Comparison of ENCODE assay signal across 2 cellular contexts in the genomic region with DNA sequence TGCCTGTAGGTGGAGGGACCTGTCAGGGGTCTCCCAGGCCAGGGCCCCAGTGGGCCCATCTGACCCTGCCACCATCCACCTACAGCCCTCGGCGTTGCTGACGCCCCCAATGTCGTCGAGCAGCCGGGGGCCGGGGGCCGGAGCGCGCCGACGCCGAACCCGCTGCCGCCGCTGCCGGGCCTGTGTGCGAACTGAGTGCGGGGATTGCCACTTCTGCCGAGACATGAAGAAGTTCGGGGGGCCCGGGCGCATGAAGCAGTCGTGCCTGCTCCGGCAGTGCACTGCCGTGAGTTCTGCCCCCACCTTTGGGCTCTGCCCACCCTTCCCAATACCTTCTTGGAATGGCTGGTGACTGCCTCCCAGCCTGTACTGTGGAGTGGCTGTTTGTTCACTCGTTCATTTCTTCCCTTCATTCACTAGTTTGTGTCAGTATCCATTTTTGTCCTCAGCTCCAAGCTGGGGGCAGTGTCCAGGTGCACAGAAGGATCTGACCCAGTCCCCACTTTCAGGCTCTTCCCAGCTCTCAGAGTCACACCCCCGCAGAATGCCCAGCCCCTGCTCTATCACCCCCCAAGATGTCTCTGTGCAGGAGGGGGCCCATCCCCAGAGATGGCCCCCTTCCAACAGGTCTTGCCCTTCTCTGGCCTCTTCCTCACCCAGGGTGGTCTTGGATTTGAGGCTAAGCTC.
TF ChIP-seq lines count a peak whose summit lies in the region.

No MANE protein-coding gene starts in this region.

TF ChIP-seq in GM23338, 12 proteins besides CTCF, POLR2A, EP300 and RAD21:
- TF ChIP-seq, protein P1, sequence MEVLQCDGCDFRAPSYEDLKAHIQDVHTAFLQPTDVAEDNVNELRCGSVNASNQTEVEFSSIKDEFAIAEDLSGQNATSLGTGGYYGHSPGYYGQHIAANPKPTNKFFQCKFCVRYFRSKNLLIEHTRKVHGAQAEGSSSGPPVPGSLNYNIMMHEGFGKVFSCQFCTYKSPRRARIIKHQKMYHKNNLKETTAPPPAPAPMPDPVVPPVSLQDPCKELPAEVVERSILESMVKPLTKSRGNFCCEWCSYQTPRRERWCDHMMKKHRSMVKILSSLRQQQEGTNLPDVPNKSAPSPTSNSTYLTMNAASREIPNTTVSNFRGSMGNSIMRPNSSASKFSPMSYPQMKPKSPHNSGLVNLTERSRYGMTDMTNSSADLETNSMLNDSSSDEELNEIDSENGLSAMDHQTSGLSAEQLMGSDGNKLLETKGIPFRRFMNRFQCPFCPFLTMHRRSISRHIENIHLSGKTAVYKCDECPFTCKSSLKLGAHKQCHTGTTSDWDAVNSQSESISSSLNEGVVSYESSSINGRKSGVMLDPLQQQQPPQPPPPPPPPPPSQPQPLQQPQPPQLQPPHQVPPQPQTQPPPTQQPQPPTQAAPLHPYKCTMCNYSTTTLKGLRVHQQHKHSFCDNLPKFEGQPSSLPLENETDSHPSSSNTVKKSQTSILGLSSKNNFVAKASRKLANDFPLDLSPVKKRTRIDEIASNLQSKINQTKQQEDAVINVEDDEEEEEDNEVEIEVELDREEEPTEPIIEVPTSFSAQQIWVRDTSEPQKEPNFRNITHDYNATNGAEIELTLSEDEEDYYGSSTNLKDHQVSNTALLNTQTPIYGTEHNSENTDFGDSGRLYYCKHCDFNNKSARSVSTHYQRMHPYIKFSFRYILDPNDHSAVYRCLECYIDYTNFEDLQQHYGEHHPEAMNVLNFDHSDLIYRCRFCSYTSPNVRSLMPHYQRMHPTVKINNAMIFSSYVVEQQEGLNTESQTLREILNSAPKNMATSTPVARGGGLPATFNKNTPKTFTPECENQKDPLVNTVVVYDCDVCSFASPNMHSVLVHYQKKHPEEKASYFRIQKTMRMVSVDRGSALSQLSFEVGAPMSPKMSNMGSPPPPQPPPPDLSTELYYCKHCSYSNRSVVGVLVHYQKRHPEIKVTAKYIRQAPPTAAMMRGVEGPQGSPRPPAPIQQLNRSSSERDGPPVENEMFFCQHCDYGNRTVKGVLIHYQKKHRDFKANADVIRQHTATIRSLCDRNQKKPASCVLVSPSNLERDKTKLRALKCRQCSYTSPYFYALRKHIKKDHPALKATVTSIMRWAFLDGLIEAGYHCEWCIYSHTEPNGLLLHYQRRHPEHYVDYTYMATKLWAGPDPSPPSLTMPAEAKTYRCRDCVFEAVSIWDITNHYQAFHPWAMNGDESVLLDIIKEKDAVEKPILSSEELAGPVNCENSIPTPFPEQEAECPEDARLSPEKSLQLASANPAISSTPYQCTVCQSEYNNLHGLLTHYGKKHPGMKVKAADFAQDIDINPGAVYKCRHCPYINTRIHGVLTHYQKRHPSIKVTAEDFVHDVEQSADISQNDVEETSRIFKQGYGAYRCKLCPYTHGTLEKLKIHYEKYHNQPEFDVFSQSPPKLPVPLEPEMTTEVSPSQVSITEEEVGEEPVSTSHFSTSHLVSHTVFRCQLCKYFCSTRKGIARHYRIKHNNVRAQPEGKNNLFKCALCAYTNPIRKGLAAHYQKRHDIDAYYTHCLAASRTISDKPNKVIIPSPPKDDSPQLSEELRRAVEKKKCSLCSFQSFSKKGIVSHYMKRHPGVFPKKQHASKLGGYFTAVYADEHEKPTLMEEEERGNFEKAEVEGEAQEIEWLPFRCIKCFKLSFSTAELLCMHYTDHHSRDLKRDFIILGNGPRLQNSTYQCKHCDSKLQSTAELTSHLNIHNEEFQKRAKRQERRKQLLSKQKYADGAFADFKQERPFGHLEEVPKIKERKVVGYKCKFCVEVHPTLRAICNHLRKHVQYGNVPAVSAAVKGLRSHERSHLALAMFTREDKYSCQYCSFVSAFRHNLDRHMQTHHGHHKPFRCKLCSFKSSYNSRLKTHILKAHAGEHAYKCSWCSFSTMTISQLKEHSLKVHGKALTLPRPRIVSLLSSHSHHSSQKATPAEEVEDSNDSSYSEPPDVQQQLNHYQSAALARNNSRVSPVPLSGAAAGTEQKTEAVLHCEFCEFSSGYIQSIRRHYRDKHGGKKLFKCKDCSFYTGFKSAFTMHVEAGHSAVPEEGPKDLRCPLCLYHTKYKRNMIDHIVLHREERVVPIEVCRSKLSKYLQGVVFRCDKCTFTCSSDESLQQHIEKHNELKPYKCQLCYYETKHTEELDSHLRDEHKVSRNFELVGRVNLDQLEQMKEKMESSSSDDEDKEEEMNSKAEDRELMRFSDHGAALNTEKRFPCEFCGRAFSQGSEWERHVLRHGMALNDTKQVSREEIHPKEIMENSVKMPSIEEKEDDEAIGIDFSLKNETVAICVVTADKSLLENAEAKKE (CRISPR knock-in tag; IDR thresholded peaks at IDR 0.05) = no peak
- no peak for TF ChIP-seq POLR2AphosphoS5 (IDR thresholded peaks at IDR 0.05; ENCODE audit: low read depth)

TF ChIP-seq in K562, 482 proteins besides CTCF, POLR2A, EP300 and RAD21:
- TF ChIP-seq TAF7 (tag; IDR thresholded peaks at IDR 0.05) = no peak
- TF ChIP-seq, protein P2, sequence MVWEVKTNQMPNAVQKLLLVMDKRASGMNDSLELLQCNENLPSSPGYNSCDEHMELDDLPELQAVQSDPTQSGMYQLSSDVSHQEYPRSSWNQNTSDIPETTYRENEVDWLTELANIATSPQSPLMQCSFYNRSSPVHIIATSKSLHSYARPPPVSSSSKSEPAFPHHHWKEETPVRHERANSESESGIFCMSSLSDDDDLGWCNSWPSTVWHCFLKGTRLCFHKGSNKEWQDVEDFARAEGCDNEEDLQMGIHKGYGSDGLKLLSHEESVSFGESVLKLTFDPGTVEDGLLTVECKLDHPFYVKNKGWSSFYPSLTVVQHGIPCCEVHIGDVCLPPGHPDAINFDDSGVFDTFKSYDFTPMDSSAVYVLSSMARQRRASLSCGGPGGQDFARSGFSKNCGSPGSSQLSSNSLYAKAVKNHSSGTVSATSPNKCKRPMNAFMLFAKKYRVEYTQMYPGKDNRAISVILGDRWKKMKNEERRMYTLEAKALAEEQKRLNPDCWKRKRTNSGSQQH (CRISPR knock-in tag; IDR thresholded peaks at IDR 0.05) = no peak
- no peak for TF ChIP-seq THRAP3 (IDR thresholded peaks at IDR 0.05; ENCODE audit: borderline replicate concordance)
- TF ChIP-seq RFX5 (IDR thresholded peaks at IDR 0.05; ENCODE audit: low read depth, low read length) = no peak
- TF ChIP-seq HNRNPH1 (optimal IDR thresholded peaks at IDR 0.05; ENCODE audit: low read depth, low read length) = no peak
- TF ChIP-seq, protein P3, sequence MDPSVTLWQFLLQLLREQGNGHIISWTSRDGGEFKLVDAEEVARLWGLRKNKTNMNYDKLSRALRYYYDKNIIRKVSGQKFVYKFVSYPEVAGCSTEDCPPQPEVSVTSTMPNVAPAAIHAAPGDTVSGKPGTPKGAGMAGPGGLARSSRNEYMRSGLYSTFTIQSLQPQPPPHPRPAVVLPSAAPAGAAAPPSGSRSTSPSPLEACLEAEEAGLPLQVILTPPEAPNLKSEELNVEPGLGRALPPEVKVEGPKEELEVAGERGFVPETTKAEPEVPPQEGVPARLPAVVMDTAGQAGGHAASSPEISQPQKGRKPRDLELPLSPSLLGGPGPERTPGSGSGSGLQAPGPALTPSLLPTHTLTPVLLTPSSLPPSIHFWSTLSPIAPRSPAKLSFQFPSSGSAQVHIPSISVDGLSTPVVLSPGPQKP (CRISPR knock-in tag; IDR thresholded peaks at IDR 0.05) = no peak
- peak; percentile 47; the same call in 1 of the 2 replicates for TF ChIP-seq RBFOX2 (IDR thresholded peaks at IDR 0.05; ENCODE audit: low read depth, low read length)
- TF ChIP-seq LEF1 (IDR thresholded peaks at IDR 0.05) = no peak
